Comparison of ENCODE assay signal across 1 cellular context in the genomic region with DNA sequence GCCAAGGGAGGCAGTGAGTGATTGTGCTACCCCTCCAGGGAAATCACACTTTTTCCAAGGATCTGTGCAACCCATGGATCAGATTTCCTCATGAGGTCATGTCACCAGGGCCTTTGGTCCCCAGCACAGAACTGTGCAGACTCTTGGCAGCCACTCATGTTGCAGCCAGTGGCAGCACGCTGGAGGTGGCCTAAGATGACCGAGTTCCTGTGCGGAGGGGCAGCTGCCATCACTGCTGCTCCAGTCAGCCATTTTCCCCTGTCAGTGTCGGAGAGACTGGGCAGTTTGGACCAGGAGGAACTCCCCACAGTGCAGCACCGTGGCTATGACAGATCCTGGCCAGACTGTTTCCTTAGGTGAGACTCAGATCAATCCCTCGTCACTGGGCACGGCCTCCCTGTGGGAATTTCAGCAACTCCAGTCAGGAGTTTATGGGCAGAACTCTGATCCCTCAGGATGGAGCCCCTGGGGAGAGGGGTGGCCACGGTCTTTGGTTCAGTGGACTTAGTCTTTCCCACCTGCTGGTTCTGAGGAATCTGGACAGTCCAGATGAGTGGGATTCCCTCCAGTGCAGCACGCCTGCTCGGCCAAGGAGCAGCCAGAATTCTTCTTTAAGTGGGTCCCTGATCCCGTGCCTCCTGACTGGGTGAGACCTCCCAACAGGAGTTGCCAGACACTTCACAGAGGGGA.
TF ChIP-seq lines count a peak whose summit lies in the region.

No MANE protein-coding gene starts in this region.

TF ChIP-seq in GM23338, 12 proteins besides CTCF, POLR2A, EP300 and RAD21:
- TF ChIP-seq, protein P1, sequence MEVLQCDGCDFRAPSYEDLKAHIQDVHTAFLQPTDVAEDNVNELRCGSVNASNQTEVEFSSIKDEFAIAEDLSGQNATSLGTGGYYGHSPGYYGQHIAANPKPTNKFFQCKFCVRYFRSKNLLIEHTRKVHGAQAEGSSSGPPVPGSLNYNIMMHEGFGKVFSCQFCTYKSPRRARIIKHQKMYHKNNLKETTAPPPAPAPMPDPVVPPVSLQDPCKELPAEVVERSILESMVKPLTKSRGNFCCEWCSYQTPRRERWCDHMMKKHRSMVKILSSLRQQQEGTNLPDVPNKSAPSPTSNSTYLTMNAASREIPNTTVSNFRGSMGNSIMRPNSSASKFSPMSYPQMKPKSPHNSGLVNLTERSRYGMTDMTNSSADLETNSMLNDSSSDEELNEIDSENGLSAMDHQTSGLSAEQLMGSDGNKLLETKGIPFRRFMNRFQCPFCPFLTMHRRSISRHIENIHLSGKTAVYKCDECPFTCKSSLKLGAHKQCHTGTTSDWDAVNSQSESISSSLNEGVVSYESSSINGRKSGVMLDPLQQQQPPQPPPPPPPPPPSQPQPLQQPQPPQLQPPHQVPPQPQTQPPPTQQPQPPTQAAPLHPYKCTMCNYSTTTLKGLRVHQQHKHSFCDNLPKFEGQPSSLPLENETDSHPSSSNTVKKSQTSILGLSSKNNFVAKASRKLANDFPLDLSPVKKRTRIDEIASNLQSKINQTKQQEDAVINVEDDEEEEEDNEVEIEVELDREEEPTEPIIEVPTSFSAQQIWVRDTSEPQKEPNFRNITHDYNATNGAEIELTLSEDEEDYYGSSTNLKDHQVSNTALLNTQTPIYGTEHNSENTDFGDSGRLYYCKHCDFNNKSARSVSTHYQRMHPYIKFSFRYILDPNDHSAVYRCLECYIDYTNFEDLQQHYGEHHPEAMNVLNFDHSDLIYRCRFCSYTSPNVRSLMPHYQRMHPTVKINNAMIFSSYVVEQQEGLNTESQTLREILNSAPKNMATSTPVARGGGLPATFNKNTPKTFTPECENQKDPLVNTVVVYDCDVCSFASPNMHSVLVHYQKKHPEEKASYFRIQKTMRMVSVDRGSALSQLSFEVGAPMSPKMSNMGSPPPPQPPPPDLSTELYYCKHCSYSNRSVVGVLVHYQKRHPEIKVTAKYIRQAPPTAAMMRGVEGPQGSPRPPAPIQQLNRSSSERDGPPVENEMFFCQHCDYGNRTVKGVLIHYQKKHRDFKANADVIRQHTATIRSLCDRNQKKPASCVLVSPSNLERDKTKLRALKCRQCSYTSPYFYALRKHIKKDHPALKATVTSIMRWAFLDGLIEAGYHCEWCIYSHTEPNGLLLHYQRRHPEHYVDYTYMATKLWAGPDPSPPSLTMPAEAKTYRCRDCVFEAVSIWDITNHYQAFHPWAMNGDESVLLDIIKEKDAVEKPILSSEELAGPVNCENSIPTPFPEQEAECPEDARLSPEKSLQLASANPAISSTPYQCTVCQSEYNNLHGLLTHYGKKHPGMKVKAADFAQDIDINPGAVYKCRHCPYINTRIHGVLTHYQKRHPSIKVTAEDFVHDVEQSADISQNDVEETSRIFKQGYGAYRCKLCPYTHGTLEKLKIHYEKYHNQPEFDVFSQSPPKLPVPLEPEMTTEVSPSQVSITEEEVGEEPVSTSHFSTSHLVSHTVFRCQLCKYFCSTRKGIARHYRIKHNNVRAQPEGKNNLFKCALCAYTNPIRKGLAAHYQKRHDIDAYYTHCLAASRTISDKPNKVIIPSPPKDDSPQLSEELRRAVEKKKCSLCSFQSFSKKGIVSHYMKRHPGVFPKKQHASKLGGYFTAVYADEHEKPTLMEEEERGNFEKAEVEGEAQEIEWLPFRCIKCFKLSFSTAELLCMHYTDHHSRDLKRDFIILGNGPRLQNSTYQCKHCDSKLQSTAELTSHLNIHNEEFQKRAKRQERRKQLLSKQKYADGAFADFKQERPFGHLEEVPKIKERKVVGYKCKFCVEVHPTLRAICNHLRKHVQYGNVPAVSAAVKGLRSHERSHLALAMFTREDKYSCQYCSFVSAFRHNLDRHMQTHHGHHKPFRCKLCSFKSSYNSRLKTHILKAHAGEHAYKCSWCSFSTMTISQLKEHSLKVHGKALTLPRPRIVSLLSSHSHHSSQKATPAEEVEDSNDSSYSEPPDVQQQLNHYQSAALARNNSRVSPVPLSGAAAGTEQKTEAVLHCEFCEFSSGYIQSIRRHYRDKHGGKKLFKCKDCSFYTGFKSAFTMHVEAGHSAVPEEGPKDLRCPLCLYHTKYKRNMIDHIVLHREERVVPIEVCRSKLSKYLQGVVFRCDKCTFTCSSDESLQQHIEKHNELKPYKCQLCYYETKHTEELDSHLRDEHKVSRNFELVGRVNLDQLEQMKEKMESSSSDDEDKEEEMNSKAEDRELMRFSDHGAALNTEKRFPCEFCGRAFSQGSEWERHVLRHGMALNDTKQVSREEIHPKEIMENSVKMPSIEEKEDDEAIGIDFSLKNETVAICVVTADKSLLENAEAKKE (CRISPR knock-in tag; IDR thresholded peaks at IDR 0.05): no peak
- no peak for TF ChIP-seq EZH2phosphoT487 (IDR thresholded peaks at IDR 0.05; ENCODE audit: unreplicated experiment)
- TF ChIP-seq, protein P2, sequence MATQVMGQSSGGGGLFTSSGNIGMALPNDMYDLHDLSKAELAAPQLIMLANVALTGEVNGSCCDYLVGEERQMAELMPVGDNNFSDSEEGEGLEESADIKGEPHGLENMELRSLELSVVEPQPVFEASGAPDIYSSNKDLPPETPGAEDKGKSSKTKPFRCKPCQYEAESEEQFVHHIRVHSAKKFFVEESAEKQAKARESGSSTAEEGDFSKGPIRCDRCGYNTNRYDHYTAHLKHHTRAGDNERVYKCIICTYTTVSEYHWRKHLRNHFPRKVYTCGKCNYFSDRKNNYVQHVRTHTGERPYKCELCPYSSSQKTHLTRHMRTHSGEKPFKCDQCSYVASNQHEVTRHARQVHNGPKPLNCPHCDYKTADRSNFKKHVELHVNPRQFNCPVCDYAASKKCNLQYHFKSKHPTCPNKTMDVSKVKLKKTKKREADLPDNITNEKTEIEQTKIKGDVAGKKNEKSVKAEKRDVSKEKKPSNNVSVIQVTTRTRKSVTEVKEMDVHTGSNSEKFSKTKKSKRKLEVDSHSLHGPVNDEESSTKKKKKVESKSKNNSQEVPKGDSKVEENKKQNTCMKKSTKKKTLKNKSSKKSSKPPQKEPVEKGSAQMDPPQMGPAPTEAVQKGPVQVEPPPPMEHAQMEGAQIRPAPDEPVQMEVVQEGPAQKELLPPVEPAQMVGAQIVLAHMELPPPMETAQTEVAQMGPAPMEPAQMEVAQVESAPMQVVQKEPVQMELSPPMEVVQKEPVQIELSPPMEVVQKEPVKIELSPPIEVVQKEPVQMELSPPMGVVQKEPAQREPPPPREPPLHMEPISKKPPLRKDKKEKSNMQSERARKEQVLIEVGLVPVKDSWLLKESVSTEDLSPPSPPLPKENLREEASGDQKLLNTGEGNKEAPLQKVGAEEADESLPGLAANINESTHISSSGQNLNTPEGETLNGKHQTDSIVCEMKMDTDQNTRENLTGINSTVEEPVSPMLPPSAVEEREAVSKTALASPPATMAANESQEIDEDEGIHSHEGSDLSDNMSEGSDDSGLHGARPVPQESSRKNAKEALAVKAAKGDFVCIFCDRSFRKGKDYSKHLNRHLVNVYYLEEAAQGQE (IDR thresholded peaks at IDR 0.05; ENCODE audit: unreplicated experiment): no peak
- TF ChIP-seq NANOG (IDR thresholded peaks at IDR 0.05; ENCODE audit: borderline replicate concordance): no peak
- TF ChIP-seq ZNF114 (CRISPR knock-in tag; IDR thresholded peaks at IDR 0.05): no peak
- TF ChIP-seq EZH2 (IDR thresholded peaks at IDR 0.05; ENCODE audit: low read depth, unreplicated experiment): no peak
- no peak for TF ChIP-seq ZNF331 (CRISPR knock-in tag; IDR thresholded peaks at IDR 0.05; ENCODE audit: low read depth)
- TF ChIP-seq CREB1 (CRISPR knock-in tag; IDR thresholded peaks at IDR 0.05; ENCODE audit: low read depth): no peak
- TF ChIP-seq JUNB (IDR thresholded peaks at IDR 0.05; ENCODE audit: unreplicated experiment): no peak
- TF ChIP-seq STAT1 (IDR thresholded peaks at IDR 0.05; ENCODE audit: unreplicated experiment): no peak
- TF ChIP-seq, protein P3, sequence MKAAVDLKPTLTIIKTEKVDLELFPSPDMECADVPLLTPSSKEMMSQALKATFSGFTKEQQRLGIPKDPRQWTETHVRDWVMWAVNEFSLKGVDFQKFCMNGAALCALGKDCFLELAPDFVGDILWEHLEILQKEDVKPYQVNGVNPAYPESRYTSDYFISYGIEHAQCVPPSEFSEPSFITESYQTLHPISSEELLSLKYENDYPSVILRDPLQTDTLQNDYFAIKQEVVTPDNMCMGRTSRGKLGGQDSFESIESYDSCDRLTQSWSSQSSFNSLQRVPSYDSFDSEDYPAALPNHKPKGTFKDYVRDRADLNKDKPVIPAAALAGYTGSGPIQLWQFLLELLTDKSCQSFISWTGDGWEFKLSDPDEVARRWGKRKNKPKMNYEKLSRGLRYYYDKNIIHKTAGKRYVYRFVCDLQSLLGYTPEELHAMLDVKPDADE (IDR thresholded peaks at IDR 0.05): no peak
